Comparison of ENCODE assay signal across 9 cellular contexts in the genomic region with DNA sequence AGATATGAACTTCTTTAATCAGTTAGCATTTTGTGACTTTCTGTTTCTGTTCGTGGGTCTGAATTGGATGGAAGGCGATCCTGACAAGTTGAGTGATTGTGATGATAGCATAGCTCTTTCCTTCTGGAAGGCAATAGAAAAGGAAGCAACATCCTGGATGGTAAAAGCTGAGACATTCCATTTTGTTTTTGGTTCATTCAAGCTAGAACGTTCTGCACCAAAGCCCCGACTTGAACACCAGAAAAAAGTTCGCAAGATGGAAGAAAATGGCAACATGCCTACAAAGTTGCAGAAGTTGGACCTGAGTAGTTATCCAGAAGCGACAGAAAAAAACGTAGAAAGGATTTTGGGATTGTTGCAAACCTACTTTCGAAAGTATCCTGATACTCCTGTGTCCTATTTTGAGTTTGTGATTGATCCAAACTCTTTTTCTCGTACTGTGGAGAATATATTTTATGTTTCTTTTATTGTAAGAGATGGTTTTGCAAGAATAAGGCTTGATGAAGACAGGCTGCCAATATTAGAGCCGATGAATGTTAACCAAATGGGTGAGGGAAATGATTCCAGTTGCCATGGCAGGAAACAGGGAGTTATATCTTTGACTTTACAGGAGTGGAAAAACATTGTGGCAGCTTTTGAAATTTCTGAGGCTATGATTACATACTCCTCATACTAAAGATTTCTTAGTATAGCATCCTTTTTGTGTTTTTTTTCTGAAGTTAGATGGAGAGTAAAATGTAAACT. TPM values are rescaled to one million over a fixed set of nuclear protein-coding genes. Genes with fewer than 3 reads are reported as not detected.
DNase-seq lines count a peak whose midpoint lies in the region; ATAC-seq, FAIRE-seq and TF ChIP-seq lines count a peak whose summit lies in the region.
"Had no signal": no experiment of that assay in that cellular context is flagged by ENCODE, and none has a peak within 500 bp of the region (broad histone marks: within the 10 kb centered on the region; RNA-seq: fewer than 3 reads in every experiment).

No MANE protein-coding gene starts in this region.

- FAIRE-seq in GM12892 (lab: Jason Lieb, UNC) = no peak

- H3K27me3 Mint-ChIP-seq in CD8-positive, alpha-beta memory T cell = no peaks in the 10 kb centered on the region
- no peaks in the 10 kb centered on the region for H3K27me3 Mint-ChIP-seq in activated B cell treated with CpG ODN at 0.5 μM for 24 hours

- CTCF ChIA-PET in CD8-positive, alpha-beta memory T cell (lab: Charles Lee) = interaction anchor here (2.5 kb wide), 1 partner anchor 15 kb away, joined by 24 read pairs; no protein-coding TSS in a partner anchor
- CTCF ChIA-PET in activated B cell treated with CpG ODN at 0.5 μM for 24 hours (lab: Charles Lee) = interaction anchor here (1.0 to 2.0 kb wide), 2 partner anchors 9 to 89 kb away, joined by 3 to 7 read pairs; a partner anchor contains a TSS

- no peaks in the 10 kb centered on the region for H3K9me3 ChIP-seq in CD8-positive, alpha-beta memory T cell (ENCODE audit: low read length)
- H3K9me3 ChIP-seq in gastrocnemius medialis (no peaks in the 10 kb centered on the region), SJCRH30 (replicated peaks) (no peaks in the 10 kb centered on the region; the same call in 1 of the 2 replicates)

- no peaks in the 10 kb centered on the region for H3K36me3 ChIP-seq in CD8-positive, alpha-beta memory T cell (ENCODE audit: insufficient read depth, low read length)
- H3K36me3 ChIP-seq in gastrocnemius medialis = peaks cover 0 to under 1% of the 10 kb centered on the region in 2 donors
- peaks cover 13% of the 10 kb centered on the region for H3K36me3 ChIP-seq in SJCRH30

- POLR2A ChIA-PET in CD8-positive, alpha-beta memory T cell (lab: Charles Lee) = interaction anchor here (1.2 to 3.4 kb wide), 3 partner anchors 12 to 167 kb away, joined by 4 to 47 read pairs (median 4); a partner anchor contains a TSS
- POLR2A ChIA-PET in activated B cell treated with CpG ODN at 0.5 μM for 24 hours (lab: Charles Lee) = interaction anchor here (0.9 to 4.1 kb wide), 7 partner anchors 9 to 167 kb away, joined by 3 to 42 read pairs (median 4); a partner anchor contains a TSS

- no peak for TF ChIP-seq POLR2A in gastrocnemius medialis (IDR thresholded peaks at IDR 0.05)
- no peak for TF ChIP-seq POLR2A in GM12892 (IDR thresholded peaks at IDR 0.05; ENCODE audit: low read depth, low read length)
- TF ChIP-seq POLR2A in lower leg skin (IDR thresholded peaks at IDR 0.05) = no peak

- in situ Hi-C loops in gastrocnemius medialis (cut with MboI; ENCODE audit: low sequenced_read_pairs in 4 of 4) = loop anchor here in 1 of 4 donors (10.0 kb wide), 1 partner anchor 90 kb away; a partner anchor contains a TSS

- no peak for DNase-seq in CD8-positive, alpha-beta memory T cell
- DNase-seq in activated B cell treated with CpG ODN at 0.5 μM for 24 hours (no peak), fibroblast of villous mesenchyme (ENCODE audit: low read depth) (peak; percentile 38), gastrocnemius medialis (no peak), SJCRH30 (no peak), ureter (ENCODE audit: low spot score) (no peak), GM12892 (ENCODE audit: insufficient read length) (no peak), lower leg skin (ENCODE audit: low spot score in 2 of 2) (no peak)
- DNase-seq: NCI-H524 treated with DMSO at 0.1 percent for 48 hours had no signal

- H3K27ac ChIP-seq in CD8-positive, alpha-beta memory T cell (ENCODE audit: low read depth, low read length) = peak overlapping the region; percentile 73
- peak overlapping the region; percentile 73 to 86 (median 80) for H3K27ac ChIP-seq in gastrocnemius medialis
- H3K27ac ChIP-seq in SJCRH30 = no peak overlapping the region

- no peaks in the 10 kb centered on the region for H3K9me3 Mint-ChIP-seq in CD8-positive, alpha-beta memory T cell
- H3K9me3 Mint-ChIP-seq in activated B cell treated with CpG ODN at 0.5 μM for 24 hours = no peaks in the 10 kb centered on the region

- 65 to 83% methylated on average over 10 of the region's 10 CpGs for WGBS in lower leg skin, 2 donors

- intact Hi-C loops in activated B cell treated with CpG ODN at 0.5 μM for 24 hours (cut with micrococcal nuclease) = loop anchor here (5.0 kb wide), 1 partner anchor 803 kb away; a partner anchor contains a TSS
- intact Hi-C loops in gastrocnemius medialis (cut with DNase I; ENCODE audit: low total_unique reads) = no loop called here
- intact Hi-C loops in lower leg skin (cut with DNase I; ENCODE audit: low total_unique reads) = no loop called here

- H3K27me3 ChIP-seq in CD8-positive, alpha-beta memory T cell (ENCODE audit: insufficient read depth, low read length, poor library complexity, severe bottlenecking) = no peaks in the 10 kb centered on the region
- no peaks in the 10 kb centered on the region for H3K27me3 ChIP-seq in gastrocnemius medialis
- H3K27me3 ChIP-seq in SJCRH30 = no peaks in the 10 kb centered on the region

- peaks cover 0 to 18% (median 4%) of the 10 kb centered on the region in 3 donors for H3K36me3 Mint-ChIP-seq in CD8-positive, alpha-beta memory T cell
- peaks cover 32% of the 10 kb centered on the region for H3K36me3 Mint-ChIP-seq in activated B cell treated with CpG ODN at 0.5 μM for 24 hours (ENCODE audit: low read depth)

- H3K4me3 Mint-ChIP-seq in CD8-positive, alpha-beta memory T cell = peak overlapping the region; percentile 86 to 97 (median 95)
- H3K4me3 Mint-ChIP-seq in activated B cell treated with CpG ODN at 0.5 μM for 24 hours = peak overlapping the region; percentile 94

- H3K4me1 ChIP-seq in CD8-positive, alpha-beta memory T cell (ENCODE audit: insufficient read depth, low read length) = peaks cover 19% of the 10 kb centered on the region
- H3K4me1 ChIP-seq in gastrocnemius medialis (peaks cover 51 to 56% of the 10 kb centered on the region in 2 donors), SJCRH30 (no peaks in the 10 kb centered on the region)

- no peak for TF ChIP-seq CTCF in activated B cell treated with CpG ODN at 0.5 μM for 24 hours (IDR thresholded peaks at IDR 0.05)
- TF ChIP-seq CTCF in fibroblast of villous mesenchyme (IDR thresholded peaks at IDR 0.05; ENCODE audit: insufficient read depth, low read depth, low read length) = no peak
- TF ChIP-seq CTCF in gastrocnemius medialis (IDR thresholded peaks at IDR 0.05 in 4 of 5, conservative IDR thresholded peaks at IDR 0.05 in 1 of 5) = no peak
- no peak for TF ChIP-seq CTCF in lower leg skin (IDR thresholded peaks at IDR 0.05)

- H3K4me3 ChIP-seq in CD8-positive, alpha-beta memory T cell (ENCODE audit: low read length) = peak overlapping the region; percentile 71
- H3K4me3 ChIP-seq in fibroblast of villous mesenchyme (ENCODE audit: low read depth, low read length) = peak overlapping the region; percentile 51
- peak overlapping the region; percentile 47 to 57 (median 54) for H3K4me3 ChIP-seq in gastrocnemius medialis
- no peak overlapping the region for H3K4me3 ChIP-seq in SJCRH30
- no peak overlapping the region for H3K4me3 ChIP-seq in lower leg skin (ENCODE audit: low read depth, poor library complexity, severe bottlenecking)

- H3K27ac Mint-ChIP-seq in CD8-positive, alpha-beta memory T cell = peak overlapping the region; percentile 95 to 99 (median 97)
- peak overlapping the region; percentile 93 for H3K27ac Mint-ChIP-seq in activated B cell treated with CpG ODN at 0.5 μM for 24 hours

- ATAC-seq in activated B cell treated with CpG ODN at 0.5 μM for 24 hours (ENCODE audit: low read depth) (no peak), gastrocnemius medialis (no peak)

- H3K4me1 Mint-ChIP-seq in CD8-positive, alpha-beta memory T cell = peaks cover 45 to 85% (median 74%) of the 10 kb centered on the region in 3 donors
- H3K4me1 Mint-ChIP-seq in activated B cell treated with CpG ODN at 0.5 μM for 24 hours = peaks cover 37% of the 10 kb centered on the region

RNA-seq across cellular contexts. Expression of a gene that starts 0.9 kb away (rescaled TPM):
- total RNA-seq in CD8-positive, alpha-beta memory T cell = 1 to 10 TPM; 7.7 to 8.3 TPM
- 13.5 TPM for polyA plus RNA-seq in CD8-positive, alpha-beta memory T cell
- total RNA-seq in activated B cell treated with CpG ODN at 0.5 μM for 24 hours (6.2 TPM in 2 replicates), fibroblast of villous mesenchyme (11.6 and 25.0 TPM in 2 replicates), gastrocnemius medialis (1 to 10 TPM in 2 of 4 donors, under 1 TPM in 2; 0.51 to 3.4 (median 1.00) TPM), ureter (4.7 TPM), lower leg skin (1 to 10 TPM; 1.1 to 3.6 (median 3.1) TPM)
- 0.48 and 0.63 TPM in 2 replicates for total RNA-seq in SJCRH30 (2014; rRNA removed; shearing (Covaris generic))
- 4.6 TPM for polyA plus RNA-seq in GM12892 (2012; ENCODE audit: missing spikeins)

Comparison
In these comparisons a context has a peak if more than half of its experiments do, and no peak if none do; other contexts are left out.
1. H3K4me3 ChIP-seq: peak in CD8-positive, alpha-beta memory T cell (single experiment), fibroblast of villous mesenchyme (single experiment) and gastrocnemius medialis (4 of 4); none in SJCRH30 (single experiment) and lower leg skin (single experiment).